9 cellular contexts compared by ENCODE assay signal in the genomic region with DNA sequence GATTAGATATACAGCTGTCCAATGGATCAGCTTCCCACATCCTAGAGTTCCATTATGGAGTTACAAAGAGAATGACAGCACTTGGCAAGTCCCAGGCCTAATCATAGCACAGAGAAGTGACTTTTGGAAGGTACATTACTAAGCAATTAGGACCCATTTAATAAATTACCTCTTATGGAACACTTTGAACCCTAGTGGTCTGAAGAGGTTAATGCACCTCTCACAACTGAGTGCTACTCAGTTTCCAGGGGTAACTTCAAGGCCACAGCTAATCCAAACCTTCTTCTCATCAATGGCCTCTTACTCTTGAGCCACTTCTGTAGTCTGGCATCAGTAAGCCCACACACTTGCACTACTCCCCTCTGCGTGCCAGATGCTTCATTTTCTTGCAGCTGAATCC. TPM values are rescaled to one million over a fixed set of nuclear protein-coding genes. Genes with fewer than 3 reads are reported as not detected.
DNase-seq lines count a peak whose midpoint lies in the region; ATAC-seq and TF ChIP-seq lines count a peak whose summit lies in the region.
"Had no signal": no experiment of that assay in that cellular context is flagged by ENCODE, and none has a peak within 500 bp of the region (broad histone marks: within the 10 kb centered on the region; RNA-seq: fewer than 3 reads in every experiment).

No MANE protein-coding gene starts in this region.

- no peaks in the 10 kb centered on the region for H3K9me3 Mint-ChIP-seq in mesothelial cell of epicardium
- H3K9me3 Mint-ChIP-seq in stimulated activated memory B cell treated with anti-CD40 and anti-IgM and Interleukin-4, amounts not matched to agents 10 μg/mL and 1 μg/mL and 100 μg/mL, for 72 hours, result no peaks in the 10 kb centered on the region
- H3K9me3 Mint-ChIP-seq: T-helper 1 cell treated with Interleukin-12 subunit alpha and Interleukin-12 subunit beta and Interleukin-4 antibody, amounts not matched to agents 30 μg/mL and 1 μg/mL, for 36 hours had no signal

- TF ChIP-seq CTCF in mesothelial cell of epicardium (IDR thresholded peaks at IDR 0.05; ENCODE audit: unreplicated experiment), result peak; percentile 44

- in situ Hi-C loops in SK-MEL-5 (cut with HindIII; ENCODE audit: low pct_unique_long_range_greater_than_20kb, low sequenced_read_pairs), result no loop called here

- H3K4me3 Mint-ChIP-seq in mesothelial cell of epicardium, result no peak overlapping the region
- no peak overlapping the region for H3K4me3 Mint-ChIP-seq in stimulated activated memory B cell treated with anti-CD40 and anti-IgM and Interleukin-4, amounts not matched to agents 10 μg/mL and 1 μg/mL and 100 μg/mL, for 72 hours
- H3K4me3 Mint-ChIP-seq: T-helper 1 cell treated with Interleukin-12 subunit alpha and Interleukin-12 subunit beta and Interleukin-4 antibody, amounts not matched to agents 30 μg/mL and 1 μg/mL, for 36 hours had no signal

- H3K27me3 Mint-ChIP-seq in mesothelial cell of epicardium (ENCODE audit: low read depth), result no peaks in the 10 kb centered on the region
- peaks cover 20% of the 10 kb centered on the region for H3K27me3 Mint-ChIP-seq in stimulated activated memory B cell treated with anti-CD40 and anti-IgM and Interleukin-4, amounts not matched to agents 10 μg/mL and 1 μg/mL and 100 μg/mL, for 72 hours

- peak overlapping the region; percentile 59 for H3K27ac Mint-ChIP-seq in mesothelial cell of epicardium
- no peak overlapping the region for H3K27ac Mint-ChIP-seq in stimulated activated memory B cell treated with anti-CD40 and anti-IgM and Interleukin-4, amounts not matched to agents 10 μg/mL and 1 μg/mL and 100 μg/mL, for 72 hours
- H3K27ac Mint-ChIP-seq: T-helper 1 cell treated with Interleukin-12 subunit alpha and Interleukin-12 subunit beta and Interleukin-4 antibody, amounts not matched to agents 30 μg/mL and 1 μg/mL, for 36 hours had no signal

- ATAC-seq in HG03095 (IDR thresholded peaks at IDR 0.05; ENCODE audit: unreplicated experiment) (peak; percentile 66), GM21360 (IDR thresholded peaks at IDR 0.05; ENCODE audit: unreplicated experiment) (no peak)
- no peak for ATAC-seq in stimulated activated memory B cell treated with anti-CD40 and anti-IgM and Interleukin-4, amounts not matched to agents 10 μg/mL and 1 μg/mL and 100 μg/mL, for 72 hours

- H3K4me1 Mint-ChIP-seq in mesothelial cell of epicardium, result peaks cover 60% of the 10 kb centered on the region
- no peaks in the 10 kb centered on the region for H3K4me1 Mint-ChIP-seq in stimulated activated memory B cell treated with anti-CD40 and anti-IgM and Interleukin-4, amounts not matched to agents 10 μg/mL and 1 μg/mL and 100 μg/mL, for 72 hours

- DNase-seq in NCI-H1417 (lab: John Stamatoyannopoulos, UW) (peak; percentile 42 to 76 (median 71)), NCI-H1417 treated with DMSO at 0.1 percent for 48 hours (lab: John Stamatoyannopoulos, UW) (no peak), SK-MEL-5 (ENCODE audit: low read depth, low spot score) (peak; percentile 60), mesothelial cell of epicardium (ENCODE audit: low spot score in 2 of 2, unreplicated experiment in 2 of 2) (no peak), GM03348 (ENCODE audit: low spot score) (no peak)

- no peaks in the 10 kb centered on the region for H3K36me3 Mint-ChIP-seq in mesothelial cell of epicardium
- no peaks in the 10 kb centered on the region for H3K36me3 Mint-ChIP-seq in stimulated activated memory B cell treated with anti-CD40 and anti-IgM and Interleukin-4, amounts not matched to agents 10 μg/mL and 1 μg/mL and 100 μg/mL, for 72 hours

RNA-seq across cellular contexts. Expression of a gene that starts 34.9 kb away (rescaled TPM):
- 28.5 and 29.4 TPM in 2 replicates for total RNA-seq in SK-MEL-5 (2014; rRNA removed; shearing (Covaris generic))
- 23.9 and 28.5 TPM in 2 replicates for polyA plus RNA-seq in SK-MEL-5 (2015; cell fraction: cytosol; rRNA removed)
- polyA plus RNA-seq in SK-MEL-5 (2015; cell fraction: nucleus; rRNA removed), result 39.2 and 46.3 TPM in 2 replicates
- total RNA-seq in mesothelial cell of epicardium, result 377 to 397 TPM (median 379 TPM) in 3 replicates

Comparison
In these comparisons a context has a peak if more than half of its experiments do, and no peak if none do; other contexts are left out.
1. DNase-seq: peak in NCI-H1417 (3 of 3) and SK-MEL-5 (single experiment); none in NCI-H1417 treated with DMSO at 0.1 percent for 48 hours (single experiment), mesothelial cell of epicardium (0 of 2) and GM03348 (single experiment).
2. RNA of a gene that starts 34.9 kb away (total RNA-seq): 377 to 397 TPM in mesothelial cell of epicardium; 28.5 to 29.4 TPM in SK-MEL-5; every median in the first group is over 10 times any median in the second.